Comparison of ENCODE assay signal across 11 cellular contexts in the genomic region with DNA sequence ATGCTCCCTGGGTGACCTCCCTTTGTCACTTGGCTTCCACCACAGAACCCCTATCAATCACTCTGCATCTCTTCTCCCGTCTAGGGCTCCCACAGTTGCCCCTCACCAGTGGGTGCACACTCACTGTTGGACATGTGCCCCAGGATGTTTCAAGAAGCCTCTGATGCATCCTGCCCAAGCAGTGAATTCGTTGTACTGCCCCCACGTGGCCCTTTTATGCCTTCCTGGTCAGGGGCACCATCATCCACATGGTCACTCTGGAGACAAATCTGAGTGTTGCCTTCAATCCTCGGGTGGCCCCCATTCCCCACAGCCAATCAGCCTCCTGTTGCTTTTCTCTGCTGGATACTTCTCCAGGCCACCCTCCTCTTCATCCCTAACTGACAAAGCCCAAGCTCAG. TPM values are rescaled to one million over a fixed set of nuclear protein-coding genes. Genes with fewer than 3 reads are reported as not detected.
A peak's percentile ranks its signal among the peaks of the same experiment; 100 is the strongest.
DNase-seq lines count a peak whose midpoint lies in the region; ATAC-seq, FAIRE-seq and TF ChIP-seq lines count a peak whose summit lies in the region.
"Had no signal": no experiment of that assay in that cellular context is flagged by ENCODE, and none has a peak within 500 bp of the region (broad histone marks: within the 10 kb centered on the region; RNA-seq: fewer than 3 reads in every experiment).

No MANE protein-coding gene starts in this region.

- H3K27me3 ChIP-seq in endodermal cell (ENCODE audit: control insufficient read depth, insufficient read depth, low read length, poor library complexity, severe bottlenecking), result no peaks in the 10 kb centered on the region
- no peaks in the 10 kb centered on the region for H3K27me3 ChIP-seq in hepatocyte

- no peak for FAIRE-seq in urothelium cell line (lab: Jason Lieb, UNC)
- FAIRE-seq: islet of Langerhans had no signal

- WGBS in endodermal cell (ENCODE audit: insufficient coverage in 1 of 2, insufficient read length in 1 of 2), 2 experiments, result 67% methylated on average over 4 of the region's 4 CpGs; no CpG with 5 or more reads in 1 of the 2 experiments
- WGBS in hepatocyte (ENCODE audit: low lambda C conversion rate, missing lambda C conversion rate), result 44% methylated on average over 4 of the region's 4 CpGs

- no peaks in the 10 kb centered on the region for H4K20me1 ChIP-seq in hepatocyte (ENCODE audit: insufficient read depth, poor library complexity, severe bottlenecking)

- no peak overlapping the region for H3K4me3 ChIP-seq in NB4 (ENCODE audit: low read depth, low read length)
- H3K4me3 ChIP-seq in endodermal cell (ENCODE audit: low read length), result no peak overlapping the region
- no peak overlapping the region for H3K4me3 ChIP-seq in hepatocyte
- H3K4me3 ChIP-seq: coronary artery had no signal

- no peak overlapping the region for H3K4me2 ChIP-seq in hepatocyte

- H3K4me1 ChIP-seq in endodermal cell (ENCODE audit: control insufficient read depth, insufficient read depth, low read length) (no peaks in the 10 kb centered on the region), hepatocyte (ENCODE audit: insufficient read depth) (no peaks in the 10 kb centered on the region)

- H3K9me3 ChIP-seq in endodermal cell (ENCODE audit: control insufficient read depth, low read length), result no peaks in the 10 kb centered on the region
- no peaks in the 10 kb centered on the region for H3K9me3 ChIP-seq in hepatocyte (ENCODE audit: low read depth)

- CTCF ChIA-PET in activated CD8-positive, alpha-beta memory T cell treated with anti-CD3 and anti-CD28 coated beads, Interleukin-2, amount 10 ng/mL, durations not matched to agents 7 days and 5 days (lab: Charles Lee), result interaction anchor here (1.0 kb wide), 1 partner anchor 146 kb away, joined by 3 read pairs; no protein-coding TSS in a partner anchor

- TF ChIP-seq CTCF in NB4 (IDR thresholded peaks at IDR 0.05; ENCODE audit: low read depth, low read length), result peak; percentile 18
- TF ChIP-seq CTCF in endodermal cell (conservative IDR thresholded peaks at IDR 0.05), result peak; percentile 67
- no peak for TF ChIP-seq CTCF in hepatocyte (IDR thresholded peaks at IDR 0.05; ENCODE audit: poor library complexity)

- H3K9me2 ChIP-seq in hepatocyte (replicated peaks; ENCODE audit: insufficient read depth), result no peaks in the 10 kb centered on the region

- H3K36me3 Mint-ChIP-seq in activated CD8-positive, alpha-beta memory T cell treated with anti-CD3 and anti-CD28 coated beads, Interleukin-2, amount 10 ng/mL, durations not matched to agents 7 days and 5 days, result no peaks in the 10 kb centered on the region
- no peaks in the 10 kb centered on the region for H3K36me3 Mint-ChIP-seq in endodermal cell (ENCODE audit: low read depth)
- no peaks in the 10 kb centered on the region for H3K36me3 Mint-ChIP-seq in stimulated activated naive B cell treated with anti-CD40 and anti-IgM and Interleukin-4, amounts not matched to agents 10 μg/mL and 1 μg/mL and 100 μg/mL, for 72 hours

- H3K27ac Mint-ChIP-seq in activated CD8-positive, alpha-beta memory T cell treated with anti-CD3 and anti-CD28 coated beads, Interleukin-2, amount 10 ng/mL, durations not matched to agents 7 days and 5 days, result no peak overlapping the region
- no peak overlapping the region for H3K27ac Mint-ChIP-seq in endodermal cell
- H3K27ac Mint-ChIP-seq in stimulated activated naive B cell treated with anti-CD40 and anti-IgM and Interleukin-4, amounts not matched to agents 10 μg/mL and 1 μg/mL and 100 μg/mL, for 72 hours, result no peak overlapping the region

- no peaks in the 10 kb centered on the region for H3K79me2 ChIP-seq in hepatocyte

- no peak overlapping the region for H2AFZ ChIP-seq in hepatocyte

- no peaks in the 10 kb centered on the region for H3K9me3 Mint-ChIP-seq in activated CD8-positive, alpha-beta memory T cell treated with anti-CD3 and anti-CD28 coated beads, Interleukin-2, amount 10 ng/mL, durations not matched to agents 7 days and 5 days (ENCODE audit: low read depth)
- peaks cover 59% of the 10 kb centered on the region for H3K9me3 Mint-ChIP-seq in endodermal cell
- H3K9me3 Mint-ChIP-seq in stimulated activated naive B cell treated with anti-CD40 and anti-IgM and Interleukin-4, amounts not matched to agents 10 μg/mL and 1 μg/mL and 100 μg/mL, for 72 hours, result peaks cover 0 to 3% of the 10 kb centered on the region in 2 donors

- no peaks in the 10 kb centered on the region for H3K27me3 Mint-ChIP-seq in activated CD8-positive, alpha-beta memory T cell treated with anti-CD3 and anti-CD28 coated beads, Interleukin-2, amount 10 ng/mL, durations not matched to agents 7 days and 5 days
- H3K27me3 Mint-ChIP-seq in endodermal cell (ENCODE audit: insufficient read depth), result peaks cover 3% of the 10 kb centered on the region
- peaks cover 15 to 23% of the 10 kb centered on the region in 2 donors for H3K27me3 Mint-ChIP-seq in stimulated activated naive B cell treated with anti-CD40 and anti-IgM and Interleukin-4, amounts not matched to agents 10 μg/mL and 1 μg/mL and 100 μg/mL, for 72 hours

- H3K36me3 ChIP-seq in endodermal cell (ENCODE audit: control insufficient read depth, insufficient read depth, low read length) (no peaks in the 10 kb centered on the region), hepatocyte (replicated peaks; ENCODE audit: insufficient read depth, low read depth) (no peaks in the 10 kb centered on the region)

- H3K27ac ChIP-seq in endodermal cell (ENCODE audit: low read depth, low read length) (no peak overlapping the region), hepatocyte (no peak overlapping the region)
- H3K27ac ChIP-seq: coronary artery had no signal

- no peak for ATAC-seq in activated CD8-positive, alpha-beta memory T cell treated with anti-CD3 and anti-CD28 coated beads, Interleukin-2, amount 10 ng/mL, durations not matched to agents 7 days and 5 days
- ATAC-seq in stimulated activated naive B cell treated with anti-CD40 and anti-IgM and Interleukin-4, amounts not matched to agents 10 μg/mL and 1 μg/mL and 100 μg/mL, for 72 hours (replicated peaks), result peak; percentile 60 to 69

- TF ChIP-seq POLR2A in NB4 (IDR thresholded peaks at IDR 0.05; ENCODE audit: extremely low read depth, insufficient read length), result no peak

- DNase-seq in activated CD8-positive, alpha-beta memory T cell treated with anti-CD3 and anti-CD28 coated beads, Interleukin-2, amount 10 ng/mL, durations not matched to agents 7 days and 5 days, result peak; percentile 42
- DNase-seq in activated CD8-positive, alpha-beta memory T cell treated with anti-CD3 and anti-CD28 coated beads, Interleukin-2, amount 50 U/mL, for 48 hours, result no peak
- peak; percentile 25 for DNase-seq in NB4 (ENCODE audit: low read depth)
- DNase-seq in endodermal cell, result peak; percentile 78
- DNase-seq in stimulated activated naive B cell treated with anti-CD40 and anti-IgM and Interleukin-4, amounts not matched to agents 10 μg/mL and 1 μg/mL and 100 μg/mL, for 72 hours, result no peak
- no peak for DNase-seq in urothelium cell line (ENCODE audit: low spot score)
- no peak for DNase-seq in AG08395 (ENCODE audit: low spot score)
- DNase-seq in hepatocyte (ENCODE audit: low spot score), result no peak

- H3K9ac ChIP-seq in endodermal cell (ENCODE audit: extremely low read depth, low read length, poor library complexity, severe bottlenecking), result no peak overlapping the region

- no peaks in the 10 kb centered on the region for H3K4me1 Mint-ChIP-seq in activated CD8-positive, alpha-beta memory T cell treated with anti-CD3 and anti-CD28 coated beads, Interleukin-2, amount 10 ng/mL, durations not matched to agents 7 days and 5 days
- no peaks in the 10 kb centered on the region for H3K4me1 Mint-ChIP-seq in endodermal cell
- H3K4me1 Mint-ChIP-seq in stimulated activated naive B cell treated with anti-CD40 and anti-IgM and Interleukin-4, amounts not matched to agents 10 μg/mL and 1 μg/mL and 100 μg/mL, for 72 hours, result peaks cover 2 to 18% of the 10 kb centered on the region in 2 donors

- H3K4me3 Mint-ChIP-seq in activated CD8-positive, alpha-beta memory T cell treated with anti-CD3 and anti-CD28 coated beads, Interleukin-2, amount 10 ng/mL, durations not matched to agents 7 days and 5 days, result no peak overlapping the region
- H3K4me3 Mint-ChIP-seq in endodermal cell, result no peak overlapping the region
- no peak overlapping the region for H3K4me3 Mint-ChIP-seq in stimulated activated naive B cell treated with anti-CD40 and anti-IgM and Interleukin-4, amounts not matched to agents 10 μg/mL and 1 μg/mL and 100 μg/mL, for 72 hours

RNA-seq across cellular contexts. Expression of a gene that starts 12.2 kb away (rescaled TPM):
- not detected for total RNA-seq in activated CD8-positive, alpha-beta memory T cell treated with anti-CD3 and anti-CD28 coated beads, Interleukin-2, amount 10 ng/mL, durations not matched to agents 7 days and 5 days
- total RNA-seq in endodermal cell, result not detected
- polyA plus RNA-seq in endodermal cell (2013, experiment 1 of 2), result not detected
- not detected for polyA plus RNA-seq in endodermal cell (2013, experiment 2 of 2)
- total RNA-seq in hepatocyte, result not detected in 2 replicates
- polyA plus RNA-seq in hepatocyte, result not detected in 2 replicates
- total RNA-seq: activated CD8-positive, alpha-beta memory T cell treated with anti-CD3 and anti-CD28 coated beads for 36 hours had no signal

RNA-seq across cellular contexts. Expression of a gene that starts 21.6 kb away (rescaled TPM):
- 10 to 100 TPM; 46.5 to 52.9 TPM for total RNA-seq in activated CD8-positive, alpha-beta memory T cell treated with anti-CD3 and anti-CD28 coated beads, Interleukin-2, amount 10 ng/mL, durations not matched to agents 7 days and 5 days
- 100 to 1,000 TPM; 261 to 273 TPM for total RNA-seq in endodermal cell
- polyA plus RNA-seq in endodermal cell (2013, experiment 1 of 2), result 355 TPM
- 364 TPM for polyA plus RNA-seq in endodermal cell (2013, experiment 2 of 2)
- total RNA-seq in hepatocyte, result 475 and 509 TPM in 2 replicates
- 612 and 645 TPM in 2 replicates for polyA plus RNA-seq in hepatocyte

Comparison
In these comparisons a context has a peak if more than half of its experiments do, and no peak if none do; other contexts are left out.
1. DNase-seq: peak in activated CD8-positive, alpha-beta memory T cell treated with anti-CD3 and anti-CD28 coated beads, Interleukin-2, amount 10 ng/mL, durations not matched to agents 7 days and 5 days (single experiment), NB4 (single experiment) and endodermal cell (single experiment); none in activated CD8-positive, alpha-beta memory T cell treated with anti-CD3 and anti-CD28 coated beads, Interleukin-2, amount 50 U/mL, for 48 hours (single experiment), stimulated activated naive B cell treated with anti-CD40 and anti-IgM and Interleukin-4, amounts not matched to agents 10 μg/mL and 1 μg/mL and 100 μg/mL, for 72 hours (single experiment), urothelium cell line (single experiment), AG08395 (single experiment) and hepatocyte (single experiment).